Comparison of ENCODE assay signal across 15 cellular contexts in the genomic region with DNA sequence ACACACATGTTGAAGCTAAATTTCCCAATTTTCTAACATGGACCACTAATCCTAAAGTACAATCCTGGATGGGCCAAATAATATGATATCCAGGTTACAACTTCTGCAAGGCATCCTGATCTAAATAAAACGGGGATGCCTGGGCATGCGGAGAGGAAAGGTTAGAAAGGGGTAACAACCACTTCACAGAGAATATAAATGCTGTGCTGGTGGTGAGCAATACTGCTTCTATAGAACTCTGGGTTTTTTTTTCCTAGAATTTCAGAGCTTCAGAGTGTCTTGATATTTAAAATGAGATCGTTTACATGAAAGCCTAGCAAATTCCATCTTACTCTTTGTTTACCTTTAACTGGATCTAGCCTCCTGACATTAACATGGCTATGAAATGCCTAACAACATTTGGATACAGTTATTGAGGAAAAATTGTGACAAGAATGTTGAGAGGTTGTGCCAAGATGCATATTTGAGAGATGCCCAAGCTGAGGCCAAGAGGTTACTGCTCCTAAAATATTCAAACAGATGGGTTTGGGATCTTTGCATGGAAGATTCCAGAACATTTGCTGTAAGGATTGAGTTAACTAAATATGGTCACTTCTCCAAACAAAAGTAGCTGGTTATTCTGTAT. TPM values are rescaled to one million over a fixed set of nuclear protein-coding genes. Genes with fewer than 3 reads are reported as not detected.
DNase-seq lines count a peak whose midpoint lies in the region; ATAC-seq and TF ChIP-seq lines count a peak whose summit lies in the region.
"Had no signal": no experiment of that assay in that cellular context is flagged by ENCODE, and none has a peak within 500 bp of the region (broad histone marks: within the 10 kb centered on the region; RNA-seq: fewer than 3 reads in every experiment).

No MANE protein-coding gene starts in this region.

- H3K36me3 ChIP-seq in SK-N-SH (replicated peaks in 1 of 2; ENCODE audit: control insufficient read depth in 1 of 2, insufficient read depth in 2 of 2, low read length in 1 of 2) (no peaks in the 10 kb centered on the region), colonic mucosa (no peaks in the 10 kb centered on the region)
- H3K36me3 ChIP-seq: lower lobe of right lung, neural progenitor cell, Peyer's patch had no signal

- WGBS in SK-N-SH (ENCODE audit: low lambda C conversion rate) = 86% methylated on average over 3 of the region's 3 CpGs

- H3F3A ChIP-seq in SK-N-SH (replicated peaks; ENCODE audit: insufficient read depth) = no peaks in the 10 kb centered on the region

- no peaks in the 10 kb centered on the region for H3K9me2 ChIP-seq in SK-N-SH

- DNase-seq in activated CD8-positive, alpha-beta memory T cell treated with anti-CD3 and anti-CD28 coated beads, Interleukin-2, amount 10 ng/mL, durations not matched to agents 7 days and 5 days = no peak
- DNase-seq in activated CD8-positive, alpha-beta memory T cell treated with anti-CD3 and anti-CD28 coated beads for 24 hours = no peak
- DNase-seq in SK-N-SH = no peak
- no peak for DNase-seq in effector memory CD8-positive, alpha-beta T cell
- no peak for DNase-seq in colonic mucosa
- DNase-seq in NCI-H1417 treated with DMSO at 0.1 percent for 48 hours (lab: John Stamatoyannopoulos, UW) = no peak
- DNase-seq: ACHN, DMS 273 treated with DMSO at 0.1 percent for 48 hours, lower lobe of right lung, NCI-H187 treated with DMSO at 0.1 percent for 48 hours, NCI-H526, Peyer's patch had no signal

- POLR2A ChIA-PET in SK-N-SH (lab: Yijun Ruan, JAX) = no interaction called here

- no peak overlapping the region for H3K4me2 ChIP-seq in SK-N-SH
- H3K4me2 ChIP-seq: neural progenitor cell had no signal

- no peaks in the 10 kb centered on the region for H3K27me3 Mint-ChIP-seq in activated CD8-positive, alpha-beta memory T cell treated with anti-CD3 and anti-CD28 coated beads, Interleukin-2, amount 10 ng/mL, durations not matched to agents 7 days and 5 days
- no peaks in the 10 kb centered on the region for H3K27me3 Mint-ChIP-seq in effector memory CD8-positive, alpha-beta T cell
- no peaks in the 10 kb centered on the region for H3K27me3 Mint-ChIP-seq in stimulated activated naive CD8-positive, alpha-beta T cell treated with anti-CD3 and anti-CD28 coated beads, Interleukin-15, Interleukin-2, amounts not matched to agents 100 ng/mL and 50 ng/mL, for 24 hours

- no peaks in the 10 kb centered on the region for H3K9me3 Mint-ChIP-seq in activated CD8-positive, alpha-beta memory T cell treated with anti-CD3 and anti-CD28 coated beads, Interleukin-2, amount 10 ng/mL, durations not matched to agents 7 days and 5 days (ENCODE audit: low read depth)
- H3K9me3 Mint-ChIP-seq in effector memory CD8-positive, alpha-beta T cell = no peaks in the 10 kb centered on the region
- H3K9me3 Mint-ChIP-seq in stimulated activated naive CD8-positive, alpha-beta T cell treated with anti-CD3 and anti-CD28 coated beads, Interleukin-15, Interleukin-2, amounts not matched to agents 100 ng/mL and 50 ng/mL, for 24 hours = no peaks in the 10 kb centered on the region
- H3K9me3 Mint-ChIP-seq: neural progenitor cell had no signal

- H3K4me1 ChIP-seq in SK-N-SH (ENCODE audit: control insufficient read depth in 1 of 2, insufficient read depth in 2 of 2, low read depth in 1 of 2, low read length in 1 of 2) (peaks cover 0 to 11% of the 10 kb centered on the region in 2 experiments; a peak in 1 of 4 replicates), colonic mucosa (no peaks in the 10 kb centered on the region)
- H3K4me1 ChIP-seq: lower lobe of right lung, neural progenitor cell, Peyer's patch had no signal

- peaks cover 55% of the 10 kb centered on the region for H3K4me1 Mint-ChIP-seq in activated CD8-positive, alpha-beta memory T cell treated with anti-CD3 and anti-CD28 coated beads, Interleukin-2, amount 10 ng/mL, durations not matched to agents 7 days and 5 days
- peaks cover 28 to 58% of the 10 kb centered on the region in 2 donors for H3K4me1 Mint-ChIP-seq in effector memory CD8-positive, alpha-beta T cell (ENCODE audit: low read depth in 2 of 2)
- peaks cover 87% of the 10 kb centered on the region for H3K4me1 Mint-ChIP-seq in stimulated activated naive CD8-positive, alpha-beta T cell treated with anti-CD3 and anti-CD28 coated beads, Interleukin-15, Interleukin-2, amounts not matched to agents 100 ng/mL and 50 ng/mL, for 24 hours (ENCODE audit: low read depth)

- H4K20me1 ChIP-seq in SK-N-SH (ENCODE audit: insufficient read depth) = no peaks in the 10 kb centered on the region

- TF ChIP-seq EP300 in SK-N-SH (IDR thresholded peaks at IDR 0.05; ENCODE audit: borderline replicate concordance in 1 of 2, low read depth in 1 of 2, low read length in 1 of 2) = no peak

- no peak for ATAC-seq in activated CD8-positive, alpha-beta memory T cell treated with anti-CD3 and anti-CD28 coated beads, Interleukin-2, amount 10 ng/mL, durations not matched to agents 7 days and 5 days
- ATAC-seq in effector memory CD8-positive, alpha-beta T cell (replicated peaks) = no peak
- no peak for ATAC-seq in GM21390 (IDR thresholded peaks at IDR 0.05; ENCODE audit: unreplicated experiment)
- ATAC-seq: lower lobe of right lung had no signal

- H2AFZ ChIP-seq in SK-N-SH (ENCODE audit: low read depth) = no peak overlapping the region
- H2AFZ ChIP-seq: neural progenitor cell had no signal

- intact Hi-C loops in colonic mucosa (cut with DNase I) = no loop called here

- no peak overlapping the region for H3K4me3 Mint-ChIP-seq in activated CD8-positive, alpha-beta memory T cell treated with anti-CD3 and anti-CD28 coated beads, Interleukin-2, amount 10 ng/mL, durations not matched to agents 7 days and 5 days
- no peak overlapping the region for H3K4me3 Mint-ChIP-seq in effector memory CD8-positive, alpha-beta T cell
- peak overlapping the region; percentile 32 for H3K4me3 Mint-ChIP-seq in stimulated activated naive CD8-positive, alpha-beta T cell treated with anti-CD3 and anti-CD28 coated beads, Interleukin-15, Interleukin-2, amounts not matched to agents 100 ng/mL and 50 ng/mL, for 24 hours
- H3K4me3 Mint-ChIP-seq: neural progenitor cell had no signal

- CTCF ChIA-PET in activated CD8-positive, alpha-beta memory T cell treated with anti-CD3 and anti-CD28 coated beads, Interleukin-2, amount 10 ng/mL, durations not matched to agents 7 days and 5 days (lab: Charles Lee) = interaction anchor here (0.7 to 2.0 kb wide), 9 partner anchors 8 to 38 kb away, joined by 3 to 8 read pairs (median 4); no protein-coding TSS in a partner anchor
- CTCF ChIA-PET in SK-N-SH (lab: Yijun Ruan, JAX) = interaction anchor here (1.0 to 3.4 kb wide), 2 partner anchors 8 to 390 kb away, joined by 3 to 14 read pairs; partner anchors contain the start of gene DTWD2

- TF ChIP-seq CTCF in SK-N-SH (IDR thresholded peaks at IDR 0.05) = no peak
- TF ChIP-seq CTCF in colonic mucosa (IDR thresholded peaks at IDR 0.05) = no peak

- H3K27ac Mint-ChIP-seq in activated CD8-positive, alpha-beta memory T cell treated with anti-CD3 and anti-CD28 coated beads, Interleukin-2, amount 10 ng/mL, durations not matched to agents 7 days and 5 days = peak overlapping the region; percentile 24
- H3K27ac Mint-ChIP-seq in effector memory CD8-positive, alpha-beta T cell = peak overlapping the region; percentile 33 to 64
- H3K27ac Mint-ChIP-seq in stimulated activated naive CD8-positive, alpha-beta T cell treated with anti-CD3 and anti-CD28 coated beads, Interleukin-15, Interleukin-2, amounts not matched to agents 100 ng/mL and 50 ng/mL, for 24 hours = peak overlapping the region; percentile 88
- H3K27ac Mint-ChIP-seq: neural progenitor cell had no signal

- peaks cover 8% of the 10 kb centered on the region; the same call in 1 of the 2 replicates for H3K79me2 ChIP-seq in SK-N-SH (ENCODE audit: insufficient read depth)

- no peaks in the 10 kb centered on the region for H3K27me3 ChIP-seq in SK-N-SH (ENCODE audit: insufficient read depth)
- no peaks in the 10 kb centered on the region for H3K27me3 ChIP-seq in colonic mucosa
- H3K27me3 ChIP-seq: neural progenitor cell, Peyer's patch had no signal

- H3K27ac ChIP-seq in SK-N-SH (ENCODE audit: low read depth in 2 of 2, low read length in 1 of 2) (peak overlapping the region; percentile 34 to 67; a peak in 2 of 4 replicates), colonic mucosa (no peak overlapping the region)
- H3K27ac ChIP-seq: lower lobe of right lung, neural progenitor cell, Peyer's patch had no signal

- H3K9me3 ChIP-seq in SK-N-SH = no peaks in the 10 kb centered on the region
- no peaks in the 10 kb centered on the region for H3K9me3 ChIP-seq in colonic mucosa
- H3K9me3 ChIP-seq: lower lobe of right lung, Peyer's patch had no signal

- no peak for TF ChIP-seq RAD21 in SK-N-SH (IDR thresholded peaks at IDR 0.05; ENCODE audit: low read length)

- peaks cover 46% of the 10 kb centered on the region for H3K36me3 Mint-ChIP-seq in activated CD8-positive, alpha-beta memory T cell treated with anti-CD3 and anti-CD28 coated beads, Interleukin-2, amount 10 ng/mL, durations not matched to agents 7 days and 5 days
- peaks cover 22% of the 10 kb centered on the region for H3K36me3 Mint-ChIP-seq in effector memory CD8-positive, alpha-beta T cell (ENCODE audit: insufficient read depth)
- H3K36me3 Mint-ChIP-seq in stimulated activated naive CD8-positive, alpha-beta T cell treated with anti-CD3 and anti-CD28 coated beads, Interleukin-15, Interleukin-2, amounts not matched to agents 100 ng/mL and 50 ng/mL, for 24 hours (ENCODE audit: low read depth) = peaks cover 63% of the 10 kb centered on the region
- H3K36me3 Mint-ChIP-seq: neural progenitor cell had no signal

- H3K9ac ChIP-seq in SK-N-SH (no peak overlapping the region), colonic mucosa (ENCODE audit: low read depth in 2 of 2, low read length in 2 of 2) (no peak overlapping the region)
- H3K9ac ChIP-seq: neural progenitor cell had no signal

- H3K4me3 ChIP-seq in SK-N-SH (ENCODE audit: low read depth in 2 of 2, low read length in 1 of 2) = no peak overlapping the region
- H3K4me3 ChIP-seq in colonic mucosa = no peak overlapping the region
- H3K4me3 ChIP-seq: lower lobe of right lung, neural progenitor cell, Peyer's patch had no signal

TF ChIP-seq in SK-N-SH, 30 proteins besides CTCF, POLR2A, EP300 and RAD21:
- TF ChIP-seq MAX (IDR thresholded peaks at IDR 0.05; ENCODE audit: low read depth) (no peak), NFIC (IDR thresholded peaks at IDR 0.05; ENCODE audit: borderline replicate concordance) (peak; percentile 51; the same call in 1 of the 2 replicates), TCF12 (IDR thresholded peaks at IDR 0.05) (peak; percentile 57)

RNA-seq across cellular contexts. Expression of gene TNFAIP8, which starts 22.4 kb away (rescaled TPM):
- 100 to 1,000 TPM; 106 to 109 TPM for total RNA-seq in activated CD8-positive, alpha-beta memory T cell treated with anti-CD3 and anti-CD28 coated beads, Interleukin-2, amount 10 ng/mL, durations not matched to agents 7 days and 5 days
- polyA plus RNA-seq in SK-N-SH (2012; rRNA removed) = 28.3 and 31.3 TPM in 2 replicates
- polyA plus RNA-seq in SK-N-SH (2012; cell fraction: cytosol; rRNA removed) = 33.8 and 41.5 TPM in 2 replicates
- 11.7 and 15.5 TPM in 2 replicates for polyA plus RNA-seq in SK-N-SH (2012; cell fraction: nucleus; rRNA removed)
- 10 to 100 TPM; 11.0 to 12.7 TPM for total RNA-seq in colonic mucosa

Comparison
In these comparisons a context has a peak if more than half of its experiments do, and no peak if none do; other contexts are left out.
1. H3K27ac Mint-ChIP-seq: peak in every context shown above with its lines; median percentile 88 in stimulated activated naive CD8-positive, alpha-beta T cell treated with anti-CD3 and anti-CD28 coated beads, Interleukin-15, Interleukin-2, amounts not matched to agents 100 ng/mL and 50 ng/mL, for 24 hours; 48 in effector memory CD8-positive, alpha-beta T cell; 24 in activated CD8-positive, alpha-beta memory T cell treated with anti-CD3 and anti-CD28 coated beads, Interleukin-2, amount 10 ng/mL, durations not matched to agents 7 days and 5 days.
2. RNA of gene TNFAIP8, which starts 22.4 kb away (total RNA-seq): 106 to 109 TPM in activated CD8-positive, alpha-beta memory T cell treated with anti-CD3 and anti-CD28 coated beads, Interleukin-2, amount 10 ng/mL, durations not matched to agents 7 days and 5 days; 11.0 to 12.7 TPM in colonic mucosa; every median in the first group is over 4 times any median in the second.